32 cellular contexts compared by ENCODE assay signal in the genomic region with DNA sequence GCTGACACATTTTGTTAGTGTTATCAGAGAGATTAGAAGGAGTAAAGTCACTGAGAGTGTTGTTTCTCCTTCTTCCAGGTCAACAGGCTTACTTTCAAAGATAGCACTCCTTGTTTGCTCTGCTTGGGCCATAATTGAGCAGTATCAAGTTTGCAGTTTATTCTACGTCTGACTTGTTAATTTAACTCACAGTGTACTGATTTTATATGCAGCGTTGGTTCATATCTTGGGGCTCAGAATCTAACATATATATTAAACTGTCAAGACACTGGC.
"Had no signal": no experiment of that assay in that cellular context is flagged by ENCODE, and none has a peak within 500 bp of the region (broad histone marks: within the 10 kb centered on the region; RNA-seq: fewer than 3 reads in every experiment).

No MANE protein-coding gene starts in this region.

- H3K4me3 ChIP-seq: cardiac muscle cell, PC-9 had no signal

- H3K36me3 ChIP-seq: cardiac muscle cell had no signal

- H3K9me3 Mint-ChIP-seq: activated CD4-positive, alpha-beta T cell treated with anti-CD3 and anti-CD28 coated beads, Interleukin-2, amount 10 ng/mL, durations not matched to agents 7 days and 5 days; activated naive CD4-positive, alpha-beta T cell treated with anti-CD3 and anti-CD28 coated beads for 36 hours; activated naive CD8-positive, alpha-beta T cell treated with anti-CD3 and anti-CD28 coated beads for 36 hours; activated T-cell treated with anti-CD3 and anti-CD28 coated beads, Interleukin-2, amount 50 U/mL, for 4 hours; activated T-helper 1 cell treated with anti-CD3 and anti-CD28 coated beads, Interleukin-12 subunit alpha, Interleukin-12 subunit beta, Interleukin-2, Interleukin-4 antibody, amounts not matched to agents 30 ng/mL and 10 ng/mL and 1 ng/mL, durations not matched to agents 14 hours and 24 hours and 36 hours; central memory CD8-positive, alpha-beta T cell had no signal

- H3K27me3 Mint-ChIP-seq: activated CD4-positive, alpha-beta T cell treated with anti-CD3 and anti-CD28 coated beads, Interleukin-2, amount 10 ng/mL, durations not matched to agents 7 days and 5 days; activated naive CD8-positive, alpha-beta T cell treated with anti-CD3 and anti-CD28 coated beads for 36 hours; central memory CD8-positive, alpha-beta T cell had no signal

- ATAC-seq: activated CD8-positive, alpha-beta T cell treated with anti-CD3 and anti-CD28 coated beads, Interleukin-2, amount 10 ng/mL, durations not matched to agents 7 days and 5 days; Right ventricle myocardium inferior; SK-N-SH treated with all-trans-retinoic acid at 6 μM for 48 hours had no signal

- H3K27ac Mint-ChIP-seq: activated CD4-positive, alpha-beta T cell treated with anti-CD3 and anti-CD28 coated beads, Interleukin-2, amount 10 ng/mL, durations not matched to agents 7 days and 5 days; activated CD8-positive, alpha-beta T cell treated with anti-CD3 and anti-CD28 coated beads, Interleukin-2, amount 10 ng/mL, durations not matched to agents 7 days and 5 days; activated naive CD4-positive, alpha-beta T cell treated with anti-CD3 and anti-CD28 coated beads for 36 hours; activated naive CD8-positive, alpha-beta T cell treated with anti-CD3 and anti-CD28 coated beads for 36 hours; activated T-helper 1 cell treated with anti-CD3 and anti-CD28 coated beads, Interleukin-12 subunit alpha, Interleukin-12 subunit beta, Interleukin-2, Interleukin-4 antibody, amounts not matched to agents 30 ng/mL and 10 ng/mL and 1 ng/mL, durations not matched to agents 14 hours and 24 hours and 36 hours had no signal

- H3K4me1 Mint-ChIP-seq: central memory CD8-positive, alpha-beta T cell had no signal

- FAIRE-seq: RCC 7860 had no signal

- DNase-seq: activated CD4-positive, alpha-beta T cell treated with anti-CD3 and anti-CD28 coated beads, Interleukin-2, amount 10 ng/mL, durations not matched to agents 7 days and 5 days; activated CD4-positive, alpha-beta T cell treated with anti-CD3 and anti-CD28 coated beads, Interleukin-2, amount 50 U/mL, for 48 hours; activated CD8-positive, alpha-beta T cell treated with anti-CD3 and anti-CD28 coated beads, Interleukin-2, amount 10 ng/mL, durations not matched to agents 7 days and 5 days; activated T-cell treated with anti-CD3 and anti-CD28 coated beads, Interleukin-2, amount 50 U/mL, for 4 hours; amniotic stem cell; aorta; KG1; MM.1S; MV-4-11; NCI-H1092; NCI-H1436 treated with DMSO at 0.1 percent for 48 hours; NCI-H1694 treated with DMSO at 0.1 percent for 48 hours; NCI-H2029; NCI-H524 treated with DMSO at 0.1 percent for 48 hours; NCI-H748 treated with DMSO at 0.1 percent for 48 hours; NK-92 treated with Interleukin-12 subunit alpha and Interleukin-12 subunit beta, amount 100 ng/mL, for 24 hours; PC-9; SIG-M5; SW 1271; T-helper 1 cell; T-helper 2 cell; T-helper 9 cell had no signal

- H3K27me3 ChIP-seq: cardiac muscle cell had no signal

- H3K27ac ChIP-seq: cardiac muscle cell, PC-9, RWPE1, VCaP had no signal

- H3K4me3 Mint-ChIP-seq: activated CD4-positive, alpha-beta T cell treated with anti-CD3 and anti-CD28 coated beads, Interleukin-2, amount 10 ng/mL, durations not matched to agents 7 days and 5 days; activated CD8-positive, alpha-beta T cell treated with anti-CD3 and anti-CD28 coated beads, Interleukin-2, amount 10 ng/mL, durations not matched to agents 7 days and 5 days; activated naive CD4-positive, alpha-beta T cell treated with anti-CD3 and anti-CD28 coated beads for 36 hours; activated naive CD8-positive, alpha-beta T cell treated with anti-CD3 and anti-CD28 coated beads for 36 hours; activated T-cell treated with anti-CD3 and anti-CD28 coated beads, Interleukin-2, amount 50 U/mL, for 4 hours; activated T-helper 1 cell treated with anti-CD3 and anti-CD28 coated beads, Interleukin-12 subunit alpha, Interleukin-12 subunit beta, Interleukin-2, Interleukin-4 antibody, amounts not matched to agents 30 ng/mL and 10 ng/mL and 1 ng/mL, durations not matched to agents 14 hours and 24 hours and 36 hours; central memory CD8-positive, alpha-beta T cell had no signal
